In the genomic region with DNA sequence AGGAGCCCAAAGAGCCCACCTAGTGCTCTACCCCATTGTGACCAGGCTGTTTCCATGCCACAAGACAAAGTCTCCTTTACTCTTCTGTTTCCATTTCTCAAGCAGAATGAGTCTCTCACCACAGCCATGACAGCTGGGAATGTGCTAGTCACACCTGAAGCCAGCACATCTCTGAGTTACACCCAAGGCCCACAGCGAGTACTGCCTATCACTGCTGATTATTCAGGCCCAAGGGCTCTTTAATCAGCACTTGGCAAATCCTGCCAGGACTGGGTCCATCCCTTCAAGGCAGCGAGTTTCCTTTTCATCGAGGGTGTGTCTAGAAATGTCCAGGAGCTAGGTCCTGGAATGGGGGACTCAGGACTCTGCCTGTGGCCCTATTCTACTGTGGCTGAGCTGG, we compare ENCODE assay signal across 22 cellular contexts. TPM values are rescaled to one million over a fixed set of nuclear protein-coding genes. Genes with fewer than 3 reads are reported as not detected.
A peak's percentile ranks its signal among the peaks of the same experiment; 100 is the strongest.
DNase-seq lines count a peak whose midpoint lies in the region; FAIRE-seq and TF ChIP-seq lines count a peak whose summit lies in the region.
"Had no signal": no experiment of that assay in that cellular context is flagged by ENCODE, and none has a peak within 500 bp of the region (broad histone marks: within the 10 kb centered on the region; RNA-seq: fewer than 3 reads in every experiment).

No MANE protein-coding gene starts in this region.

- dilution Hi-C loops in keratinocyte (cut with MboI; ENCODE audit: extremely low pct_ligation_motif_present, low sequenced_read_pairs), result no loop called here

- TF ChIP-seq POLR2A in stomach (IDR thresholded peaks at IDR 0.05), result no peak

- 42 to 78% (median 55%) methylated on average over 3 of the region's 3 CpGs for WGBS in stomach, 5 donors

- H3K27ac ChIP-seq in cingulate gyrus (ENCODE audit: low read depth, low read length) (peak overlapping the region; percentile 73), keratinocyte (ENCODE audit: control insufficient read depth, insufficient read depth, low read length) (no peak overlapping the region), stomach (peak overlapping the region in 4 of 5 donors; percentile 21 to 80 (median 74)), dorsolateral prefrontal cortex (peak overlapping the region in 12 of 59 donors; percentile 23 to 73 (median 41))

- H3K9me1 ChIP-seq in keratinocyte (ENCODE audit: control insufficient read depth, extremely low read depth, insufficient read depth, low read length), result no peaks in the 10 kb centered on the region

- no peaks in the 10 kb centered on the region for H4K20me1 ChIP-seq in keratinocyte (ENCODE audit: control insufficient read depth, extremely low read depth, insufficient read depth, low read length)

- DNase-seq in LHCN-M2 (ENCODE audit: low read depth) (peak; percentile 37), keratinocyte (ENCODE audit: low read depth, low spot score) (no peak), stomach (peak; percentile 44), NCI-H526 (lab: John Stamatoyannopoulos, UW) (no peak), dorsolateral prefrontal cortex (no peak), hepatic stellate cell (ENCODE audit: low spot score) (no peak), SHP77 treated with DMSO at 0.1 percent for 48 hours (lab: John Stamatoyannopoulos, UW) (no peak)
- DNase-seq: ACHN; BE2C; C1 segment of cervical spinal cord; Caco-2; CD4-positive, CD25-positive, alpha-beta regulatory T cell; CD8-positive, alpha-beta memory T cell; HCEC 1CT had no signal

- peaks cover 28% of the 10 kb centered on the region for H3K4me1 ChIP-seq in keratinocyte (ENCODE audit: control insufficient read depth, extremely low read depth, insufficient read depth, low read length)
- peaks cover 0 to 8% (median 2%) of the 10 kb centered on the region in 4 donors for H3K4me1 ChIP-seq in stomach
- H3K4me1 ChIP-seq: BE2C, Caco-2 had no signal

- intact Hi-C loops in stomach (cut with DNase I; ENCODE audit: low total_unique reads), result no loop called here
- intact Hi-C loops in dorsolateral prefrontal cortex (cut with DNase I), result no loop called here

- H2AFZ ChIP-seq in keratinocyte (ENCODE audit: control insufficient read depth, low read length), result peak overlapping the region; percentile 37
- H2AFZ ChIP-seq: GM23338 had no signal

- no peak overlapping the region for H3K9ac ChIP-seq in keratinocyte (ENCODE audit: control insufficient read depth, extremely low read depth, insufficient read depth, low read length)

- no peak for TF ChIP-seq CTCF in keratinocyte (optimal IDR thresholded peaks at IDR 0.05 in 1 of 3, IDR thresholded peaks at IDR 0.05 in 1 of 3, conservative IDR thresholded peaks at IDR 0.05 in 1 of 3; ENCODE audit: extremely low read depth in 1 of 3, insufficient read depth in 2 of 3, low read length in 3 of 3)
- TF ChIP-seq CTCF in stomach (IDR thresholded peaks at IDR 0.05), result no peak
- no peak for TF ChIP-seq CTCF in dorsolateral prefrontal cortex (IDR thresholded peaks at IDR 0.05 in 54 of 56, conservative IDR thresholded peaks at IDR 0.05 in 2 of 56; ENCODE audit: low read depth in 1 of 56, partially characterized antibody in 56 of 56)

- H3K9me3 ChIP-seq in keratinocyte (ENCODE audit: control insufficient read depth, low read depth, low read length) (no peaks in the 10 kb centered on the region), stomach (no peaks in the 10 kb centered on the region)
- H3K9me3 ChIP-seq: BE2C, Caco-2 had no signal

- TF ChIP-seq EP300 in stomach (IDR thresholded peaks at IDR 0.05), result no peak

- H3K79me2 ChIP-seq in keratinocyte (ENCODE audit: control insufficient read depth, insufficient read depth, low read length), result no peaks in the 10 kb centered on the region

- H3K4me3 ChIP-seq in keratinocyte (ENCODE audit: control insufficient read depth in 2 of 3, extremely low read depth in 1 of 3, insufficient read depth in 2 of 3, low read depth in 1 of 3, low read length in 3 of 3) (no peak overlapping the region), stomach (no peak overlapping the region), dorsolateral prefrontal cortex (no peak overlapping the region)
- H3K4me3 ChIP-seq: GM23338 had no signal

- no peaks in the 10 kb centered on the region for H3K36me3 ChIP-seq in keratinocyte (ENCODE audit: control insufficient read depth in 2 of 2, extremely low read depth in 1 of 2, insufficient read depth in 2 of 2, low read length in 2 of 2)
- H3K36me3 ChIP-seq in stomach, result no peaks in the 10 kb centered on the region
- H3K36me3 ChIP-seq: BE2C had no signal

- H3K27me3 ChIP-seq in keratinocyte (ENCODE audit: control insufficient read depth, extremely low read depth, insufficient read depth, low read length), result no peaks in the 10 kb centered on the region
- H3K27me3 ChIP-seq in stomach, result no peaks in the 10 kb centered on the region
- H3K27me3 ChIP-seq in dorsolateral prefrontal cortex, result peaks cover 0 to 4% (median 0%) of the 10 kb centered on the region in 45 donors
- H3K27me3 ChIP-seq: BE2C had no signal

- H3K4me2 ChIP-seq in keratinocyte (ENCODE audit: control insufficient read depth, extremely low read depth, insufficient read depth, low read depth, low read length), result no peak overlapping the region
- H3K4me2 ChIP-seq: GM23338 had no signal

- peak; percentile 92 for FAIRE-seq in keratinocyte (lab: Jason Lieb, UNC)
- FAIRE-seq: A204.1, D721Med, G401.6, GM12891, H54 had no signal

RNA-seq across cellular contexts. Expression of a gene that starts 14.6 kb away (rescaled TPM):
- total RNA-seq in LHCN-M2 (2014; rRNA removed) (1.5 and 2.0 TPM in 2 replicates), stomach (1 to 10 TPM in 1 of 5 donors, not detected in 4; 4.0 TPM), dorsolateral prefrontal cortex (1 to 10 TPM in 88 of 120 experiments, under 1 TPM in 30, not detected in 2; 0.22 to 6.8 (median 1.6) TPM)
- 0.86 TPM for polyA plus RNA-seq in LHCN-M2 (2012)
- polyA plus RNA-seq in keratinocyte (3.0 to 4.3 TPM (median 3.1 TPM) in 3 replicates), stomach (10 to 100 TPM in 1 of 3 donors, 1 to 10 TPM in 2; 1.6 to 10.4 (median 3.7) TPM)
- polyA plus RNA-seq in keratinocyte (2011; ENCODE audit: low read depth), result 0.45 TPM
- 2.6 and 5.5 TPM in 2 replicates for polyA plus RNA-seq in keratinocyte (2011; cell fraction: cytosol; rRNA removed)
- polyA plus RNA-seq in keratinocyte (2011; cell fraction: nucleus; rRNA removed), result 2.1 and 3.5 TPM in 2 replicates
- polyA plus RNA-seq in keratinocyte (2012; ENCODE audit: low replicate concordance), result 1.7 and 7.5 TPM in 2 replicates
- polyA minus RNA-seq in keratinocyte, result 1.1 to 1.7 TPM in 2 of 3 replicates, not detected in the other
- not detected for polyA minus RNA-seq in keratinocyte (2011; cell fraction: cytosol; rRNA and poly(A)+ RNA removed)
- polyA minus RNA-seq in keratinocyte (2011; cell fraction: nucleus; rRNA and poly(A)+ RNA removed), result 1.2 and 2.7 TPM in 2 replicates
- total RNA-seq: CD4-positive, CD25-positive, alpha-beta regulatory T cell; CD8-positive, alpha-beta memory T cell had no signal
- polyA plus RNA-seq: CD4-positive, CD25-positive, alpha-beta regulatory T cell; CD8-positive, alpha-beta memory T cell; IgD-negative memory B cell had no signal

Comparison
In these comparisons a context has a peak if more than half of its experiments do, and no peak if none do; other contexts are left out.
1. DNase-seq: peak in LHCN-M2 (single experiment) and stomach (single experiment); none in keratinocyte (single experiment), NCI-H526 (0 of 2), dorsolateral prefrontal cortex (0 of 10), hepatic stellate cell (single experiment) and SHP77 treated with DMSO at 0.1 percent for 48 hours (single experiment).